ENCODE assay signal across 10 cellular contexts in the genomic region with DNA sequence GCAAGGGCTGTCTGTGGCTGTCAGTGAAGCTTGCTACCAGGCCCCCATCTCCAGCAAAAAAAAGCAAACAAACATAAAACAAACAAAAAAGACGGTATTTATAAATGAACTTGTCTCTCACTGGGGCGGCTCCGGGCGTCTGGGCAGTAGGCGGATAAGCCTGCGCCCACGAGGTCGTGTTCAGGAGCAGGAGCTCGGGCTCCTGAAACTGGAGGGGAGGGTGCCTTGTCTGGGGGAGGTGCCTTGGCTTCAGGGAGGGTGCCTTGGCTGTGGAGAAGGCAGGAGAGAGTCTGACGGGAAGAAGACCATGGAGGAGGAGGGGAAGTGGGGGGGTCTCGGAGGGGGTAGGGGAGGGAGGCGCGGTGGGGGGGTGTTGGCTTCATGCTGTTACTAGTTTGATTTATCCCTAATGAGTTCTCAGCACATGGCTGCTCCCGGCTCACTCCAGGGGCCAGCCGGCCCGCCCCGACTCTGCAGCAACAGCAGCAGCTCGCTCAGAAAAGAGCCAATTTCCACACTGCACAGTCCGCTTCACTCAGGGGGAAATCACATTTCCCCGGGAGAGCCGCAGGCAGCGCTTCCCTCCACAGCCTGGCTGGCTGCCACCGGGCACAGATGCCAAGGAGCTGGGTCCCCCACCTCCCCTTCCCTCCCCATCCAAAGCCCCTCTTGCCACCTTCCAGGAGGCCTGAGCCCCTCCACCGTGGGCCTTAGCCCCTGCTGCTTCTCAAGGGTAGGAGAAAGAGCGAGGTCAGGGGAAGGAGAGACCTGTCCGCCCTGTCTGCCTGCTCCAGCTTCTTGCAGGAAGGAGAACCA. TPM values are rescaled to one million over a fixed set of nuclear protein-coding genes. Genes with fewer than 3 reads are reported as not detected.
DNase-seq lines count a peak whose midpoint lies in the region; ATAC-seq and TF ChIP-seq lines count a peak whose summit lies in the region.
"Had no signal": no experiment of that assay in that cellular context is flagged by ENCODE, and none has a peak within 500 bp of the region (broad histone marks: within the 10 kb centered on the region; RNA-seq: fewer than 3 reads in every experiment).

No MANE protein-coding gene starts in this region.

- H3K4me3 Mint-ChIP-seq in Caco-2 (ENCODE audit: unreplicated experiment) = peak overlapping the region; percentile 8
- no peak overlapping the region for H3K4me3 Mint-ChIP-seq in effector memory CD8-positive, alpha-beta T cell

- TF ChIP-seq CTCF in Caco-2 (IDR thresholded peaks at IDR 0.05; ENCODE audit: insufficient read depth in 1 of 2, low read depth in 1 of 2, low read length in 1 of 2, severe bottlenecking in 1 of 2, unreplicated experiment in 1 of 2) (no peak), Peyer's patch (IDR thresholded peaks at IDR 0.05) (no peak), psoas muscle (IDR thresholded peaks at IDR 0.05) (no peak)

- H3K9me3 Mint-ChIP-seq in Caco-2 (ENCODE audit: unreplicated experiment) = no peaks in the 10 kb centered on the region
- no peaks in the 10 kb centered on the region for H3K9me3 Mint-ChIP-seq in effector memory CD8-positive, alpha-beta T cell

- H3K27me3 Mint-ChIP-seq in Caco-2 (ENCODE audit: insufficient read depth, unreplicated experiment) = no peaks in the 10 kb centered on the region
- peaks cover 0 to 12% of the 10 kb centered on the region in 2 donors for H3K27me3 Mint-ChIP-seq in effector memory CD8-positive, alpha-beta T cell

- H3K4me1 ChIP-seq in Caco-2 (peaks cover 37% of the 10 kb centered on the region), Peyer's patch (peaks cover 0 to 39% (median 5%) of the 10 kb centered on the region in 4 donors), psoas muscle (no peaks in the 10 kb centered on the region)

- H3K36me3 Mint-ChIP-seq in Caco-2 (ENCODE audit: insufficient read depth, unreplicated experiment) = peaks cover 12% of the 10 kb centered on the region
- no peaks in the 10 kb centered on the region for H3K36me3 Mint-ChIP-seq in effector memory CD8-positive, alpha-beta T cell (ENCODE audit: insufficient read depth)

- POLR2A ChIA-PET in Caco-2 (lab: Charles Lee) = interaction anchor here (1.5 to 1.8 kb wide), 2 partner anchors 19 to 23 kb away, joined by 10 to 22 read pairs; no protein-coding TSS in a partner anchor

- WGBS in psoas muscle, 3 donors = 20 to 33% (median 24%) methylated on average over 23 to 26 of the region's 26 CpGs

- H3K4me1 Mint-ChIP-seq in Caco-2 (ENCODE audit: low read depth, unreplicated experiment) = peaks cover 75% of the 10 kb centered on the region
- H3K4me1 Mint-ChIP-seq in effector memory CD8-positive, alpha-beta T cell (ENCODE audit: low read depth in 2 of 2) = peaks cover 7 to 8% of the 10 kb centered on the region in 2 donors

- peak overlapping the region in 3 of 4 donors; percentile 17 to 38 (median 18) for H3K27ac ChIP-seq in Peyer's patch
- H3K27ac ChIP-seq in psoas muscle = peak overlapping the region; percentile 63

- CTCF ChIA-PET in Caco-2 (lab: Charles Lee) = interaction anchor here (0.7 to 4.2 kb wide), 5 partner anchors 8 to 195 kb away, joined by 3 to 31 read pairs (median 4); no protein-coding TSS in a partner anchor

- H3K36me3 ChIP-seq in Caco-2 (ENCODE audit: control insufficient read depth, insufficient read depth, low read length) (no peaks in the 10 kb centered on the region), Peyer's patch (no peaks in the 10 kb centered on the region), psoas muscle (ENCODE audit: insufficient read depth in 1 of 2, low read depth in 1 of 2) (no peaks in the 10 kb centered on the region)

- no peak overlapping the region for H3K4me3 ChIP-seq in Caco-2 (ENCODE audit: low read depth, low read length)
- H3K4me3 ChIP-seq in Peyer's patch = no peak overlapping the region
- no peak overlapping the region for H3K4me3 ChIP-seq in psoas muscle

- H3K27ac Mint-ChIP-seq in Caco-2 (ENCODE audit: unreplicated experiment) = peak overlapping the region; percentile 68
- no peak overlapping the region for H3K27ac Mint-ChIP-seq in effector memory CD8-positive, alpha-beta T cell

- peak; percentile 46 to 83 for ATAC-seq in left cardiac atrium
- ATAC-seq in psoas muscle = peak in 3 of 4 donors; percentile 13 to 31 (median 25)
- ATAC-seq in effector memory CD8-positive, alpha-beta T cell (replicated peaks) = no peak
- no peak for ATAC-seq in GM19397 (IDR thresholded peaks at IDR 0.05; ENCODE audit: unreplicated experiment)
- ATAC-seq in GM21381 (IDR thresholded peaks at IDR 0.05; ENCODE audit: unreplicated experiment) = no peak

- BruUV-seq in Caco-2 (replicated peaks; lab: Mats Ljungman, UMichigan) = no TSS peak

- intact Hi-C loops in Caco-2 (cut with micrococcal nuclease; ENCODE audit: unreplicated experiment) = no loop called here
- intact Hi-C loops in left cardiac atrium (cut with DNase I) = no loop called here
- intact Hi-C loops in psoas muscle (cut with DNase I) = no loop called here

- no peak for DNase-seq in Caco-2
- DNase-seq in Peyer's patch = no peak
- peak; percentile 66 for DNase-seq in left cardiac atrium
- peak in 1 of 2 donors; percentile 48 for DNase-seq in psoas muscle
- no peak for DNase-seq in NCI-H1930 (lab: John Stamatoyannopoulos, UW)
- no peak for DNase-seq in effector memory CD8-positive, alpha-beta T cell
- DNase-seq: cortex of kidney; stimulated activated CD4-positive, alpha-beta T cell treated with anti-CD3 and anti-CD28 coated beads, Interleukin-12 subunit alpha, Interleukin-12 subunit beta, amount 100 ng/mL, for 4 hours had no signal

- H3K27me3 ChIP-seq in Caco-2 (replicated peaks; ENCODE audit: control insufficient read depth, insufficient read depth, low read length) = no peaks in the 10 kb centered on the region
- no peaks in the 10 kb centered on the region for H3K27me3 ChIP-seq in Peyer's patch
- H3K27me3 ChIP-seq in psoas muscle (ENCODE audit: insufficient read depth in 3 of 3, low read length in 2 of 3) = no peaks in the 10 kb centered on the region

- no peaks in the 10 kb centered on the region for H3K9me3 ChIP-seq in Caco-2
- H3K9me3 ChIP-seq in Peyer's patch = no peaks in the 10 kb centered on the region
- H3K9me3 ChIP-seq in psoas muscle = no peaks in the 10 kb centered on the region

- TF ChIP-seq POLR2A in Peyer's patch (IDR thresholded peaks at IDR 0.05) = no peak

RNA-seq across cellular contexts. Expression of gene PSD4, which starts 38.7 kb away (rescaled TPM):
- total RNA-seq in Caco-2 (2022) (15.5 and 18.7 TPM in 2 replicates), Peyer's patch (100 to 1,000 TPM; 125 to 284 (median 212) TPM), left cardiac atrium (1 to 10 TPM; 4.1 to 4.4 TPM), psoas muscle (1 to 10 TPM in 3 of 4 donors, under 1 TPM in 1; 0.76 to 1.7 (median 1.3) TPM)
- polyA plus RNA-seq in psoas muscle = under 1 TPM; 0.35 to 0.87 (median 0.82) TPM

Comparison
In these comparisons a context has a peak if more than half of its experiments do, and no peak if none do; other contexts are left out.
1. ATAC-seq: peak in left cardiac atrium (2 of 2) and psoas muscle (3 of 4); none in effector memory CD8-positive, alpha-beta T cell (single experiment), GM19397 (single experiment) and GM21381 (single experiment).